In the genomic region with DNA sequence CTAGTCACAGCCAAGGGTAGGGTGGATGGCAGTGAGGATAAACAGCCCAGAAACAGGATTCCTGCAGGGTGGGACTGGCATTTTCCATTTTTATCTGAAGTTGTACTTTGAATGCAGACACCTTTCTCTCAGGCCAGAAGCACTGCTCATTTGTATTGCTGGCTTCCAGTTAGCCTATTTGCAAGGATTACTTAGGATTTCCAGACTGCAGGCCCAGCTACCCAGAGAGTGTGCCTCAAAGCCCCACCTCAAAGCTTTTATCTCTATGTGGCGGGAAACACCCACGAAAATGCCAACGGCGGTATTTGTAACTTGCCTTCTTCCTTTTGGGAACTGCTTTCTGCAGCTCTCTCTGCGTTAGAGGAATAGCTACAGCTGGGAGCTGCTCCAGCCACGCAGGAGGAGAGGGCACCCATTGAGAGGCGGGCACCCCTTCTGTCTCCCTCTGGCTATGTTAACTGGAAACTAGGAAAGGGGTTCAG, we compare ENCODE assay signal across 8 cellular contexts.
DNase-seq lines count a peak whose midpoint lies in the region; ATAC-seq lines count a peak whose summit lies in the region.

No MANE protein-coding gene starts in this region.

- peak overlapping the region; percentile 95 for H3K27ac ChIP-seq in effector memory CD4-positive, alpha-beta T cell (ENCODE audit: insufficient read depth, low read length, poor library complexity, severe bottlenecking)
- H3K27ac ChIP-seq in mucosa of rectum (ENCODE audit: low read depth in 2 of 2, low read length in 2 of 2) (peak overlapping the region; percentile 95 to 98), aorta (ENCODE audit: low read depth in 1 of 2, low read length in 2 of 2) (peak overlapping the region; percentile 95 to 100)

- peak overlapping the region; percentile 92 for H3K4me3 Mint-ChIP-seq in T-helper 17 cell

- H3K4me1 Mint-ChIP-seq in T-helper 17 cell: peaks cover 46% of the 10 kb centered on the region

- no peaks in the 10 kb centered on the region for H3K9me3 ChIP-seq in T-helper 17 cell (ENCODE audit: control insufficient read depth, low read length, poor library complexity, severe bottlenecking)
- no peaks in the 10 kb centered on the region for H3K9me3 ChIP-seq in effector memory CD4-positive, alpha-beta T cell (ENCODE audit: control insufficient read depth, low read length)
- no peaks in the 10 kb centered on the region for H3K9me3 ChIP-seq in mucosa of rectum (ENCODE audit: control insufficient read depth in 2 of 2, low read length in 2 of 2)
- no peaks in the 10 kb centered on the region for H3K9me3 ChIP-seq in aorta (ENCODE audit: control insufficient read depth, low read length)

- H3K4me3 ChIP-seq in effector memory CD4-positive, alpha-beta T cell (ENCODE audit: insufficient read depth, low read depth, low read length, poor library complexity, severe bottlenecking): peak overlapping the region; percentile 53
- H3K4me3 ChIP-seq in mucosa of rectum (ENCODE audit: low read length in 2 of 2): peak overlapping the region; percentile 71 to 81
- H3K4me3 ChIP-seq in aorta (ENCODE audit: low read length in 2 of 2): peak overlapping the region; percentile 59 to 85

- H3K36me3 Mint-ChIP-seq in T-helper 17 cell (ENCODE audit: low read depth): peaks cover 2% of the 10 kb centered on the region

- H3K27me3 ChIP-seq in effector memory CD4-positive, alpha-beta T cell (replicated peaks; ENCODE audit: control insufficient read depth, insufficient read depth, low read length, poor library complexity, severe bottlenecking): no peaks in the 10 kb centered on the region
- H3K27me3 ChIP-seq in mucosa of rectum (ENCODE audit: control insufficient read depth in 2 of 2, insufficient read depth in 2 of 2, low read length in 2 of 2): no peaks in the 10 kb centered on the region
- no peaks in the 10 kb centered on the region for H3K27me3 ChIP-seq in aorta (ENCODE audit: control insufficient read depth in 1 of 2, insufficient read depth in 2 of 2, low read length in 1 of 2)

- H3K27ac Mint-ChIP-seq in T-helper 17 cell: peak overlapping the region; percentile 99

- no peaks in the 10 kb centered on the region for H3K27me3 Mint-ChIP-seq in T-helper 17 cell

- intact Hi-C loops in aorta (cut with DNase I): loop anchor here (1.0 to 10.0 kb wide), 7 partner anchors 28 to 330 kb away; partner anchors contain the start of genes MYL12B (in 1 of the 2) and TGIF1 (in 1 of the 2)

- no peak for ATAC-seq in T-helper 17 cell
- ATAC-seq in aorta (ENCODE audit: low FRiP score): peak; percentile 9
- no peak for ATAC-seq in GM21367 (IDR thresholded peaks at IDR 0.05; ENCODE audit: unreplicated experiment)
- ATAC-seq in HG02798 (IDR thresholded peaks at IDR 0.05; ENCODE audit: poor library complexity, unreplicated experiment): no peak

- peak overlapping the region; percentile 74 to 85 for H3K9ac ChIP-seq in mucosa of rectum (ENCODE audit: low read depth in 1 of 2, low read length in 2 of 2)

- H3K4me1 ChIP-seq in effector memory CD4-positive, alpha-beta T cell (ENCODE audit: control insufficient read depth, insufficient read depth, low read length, poor library complexity, severe bottlenecking): peaks cover 41% of the 10 kb centered on the region
- peaks cover 33 to 40% of the 10 kb centered on the region in 2 donors for H3K4me1 ChIP-seq in mucosa of rectum (ENCODE audit: control insufficient read depth in 2 of 2, insufficient read depth in 2 of 2, low read length in 2 of 2)
- H3K4me1 ChIP-seq in aorta (ENCODE audit: control insufficient read depth in 1 of 2, insufficient read depth in 2 of 2, low read length in 2 of 2): peaks cover 7 to 13% of the 10 kb centered on the region in 2 donors

- peak; percentile 54 for DNase-seq in stimulated activated CD4-positive, alpha-beta T cell treated with anti-CD3 and anti-CD28 coated beads, Interleukin-15, amount 100 ng/mL, for 24 hours
- no peak for DNase-seq in stimulated activated CD4-positive, alpha-beta T cell treated with anti-CD3 and anti-CD28 coated beads, Interleukin-2, amount 100 ng/mL, for 48 hours
- DNase-seq in T-helper 17 cell (peak in 1 of 3 donors; percentile 23), aorta (peak in 1 of 2 donors; percentile 51)
- peak in 1 of 3 donors; percentile 20 for DNase-seq in effector memory CD4-positive, alpha-beta T cell

- 1 to 3% methylated on average over 7 of the region's 7 CpGs for WGBS in aorta, 2 donors

- H3K36me3 ChIP-seq in effector memory CD4-positive, alpha-beta T cell (ENCODE audit: control insufficient read depth, insufficient read depth, low read length): no peaks in the 10 kb centered on the region
- H3K36me3 ChIP-seq in mucosa of rectum (ENCODE audit: control insufficient read depth in 2 of 2, insufficient read depth in 2 of 2, low read length in 2 of 2) (peaks cover 0 to 3% of the 10 kb centered on the region in 2 donors), aorta (ENCODE audit: control insufficient read depth in 1 of 2, insufficient read depth in 2 of 2, low read length in 1 of 2) (no peaks in the 10 kb centered on the region)
